Comparison of ENCODE assay signal across 12 cellular contexts in genomic region chr5:14244721-14245518, GRCh38.
A peak's percentile ranks its signal among the peaks of the same experiment; 100 is the strongest.
DNase-seq lines count a peak whose midpoint lies in the region; ATAC-seq, FAIRE-seq and TF ChIP-seq lines count a peak whose summit lies in the region.
"Had no signal": no experiment of that assay in that cellular context is flagged by ENCODE, and none has a peak within 500 bp of the region (broad histone marks: within the 10 kb centered on the region; RNA-seq: fewer than 3 reads in every experiment).

No MANE protein-coding gene starts in this region.

- intact Hi-C loops in GM12878 (cut with micrococcal nuclease; ENCODE audit: unreplicated experiment), result no loop called here

- no peaks in the 10 kb centered on the region for H3K27me3 Mint-ChIP-seq in neural crest cell (ENCODE audit: low read depth)

- H3K27ac ChIP-seq in GM12878 (ENCODE audit: control insufficient read depth, insufficient read depth), result peak overlapping the region; percentile 10; the same call in 1 of the 2 replicates
- H3K27ac ChIP-seq: body of pancreas, SJSA1 had no signal

- H3K4me2 ChIP-seq in GM12878 (ENCODE audit: control insufficient read depth, insufficient read depth), result peak overlapping the region; percentile 50; the same call in 1 of the 2 replicates

- ATAC-seq in GM12878 (no peak; the same call in 2 of the 3 replicates), HG02759 (IDR thresholded peaks at IDR 0.05; ENCODE audit: unreplicated experiment) (no peak), GM21447 (IDR thresholded peaks at IDR 0.05; ENCODE audit: unreplicated experiment) (no peak)
- ATAC-seq: body of pancreas had no signal

- DNase-seq in GM18507 (ENCODE audit: extremely low spot score, insufficient read length, low read depth) (no peak), LHCN-M2 (ENCODE audit: low read depth) (peak; percentile 94), GM12878 (ENCODE audit: low read depth, low spot score) (no peak), neural crest cell (ENCODE audit: low read depth, low spot score) (no peak), D341Med (ENCODE audit: low spot score) (no peak), glomerular visceral epithelial cell (ENCODE audit: extremely low spot score) (no peak)
- DNase-seq: activated CD8-positive, alpha-beta memory T cell treated with anti-CD3 and anti-CD28 coated beads for 24 hours; body of pancreas; NCI-H2171 treated with DMSO at 0.1 percent for 48 hours had no signal

- no peaks in the 10 kb centered on the region for H3K9me3 Mint-ChIP-seq in neural crest cell

- CTCF ChIA-PET in GM12878 (lab: Yijun Ruan, JAX), result interaction anchor here (0.9 to 3.8 kb wide), 8 partner anchors 8 to 137 kb away, joined by 3 to 20 read pairs (median 4); no protein-coding TSS in a partner anchor

- TF ChIP-seq POLR2A in GM12878 (IDR thresholded peaks at IDR 0.05; ENCODE audit: low read depth, low read length), result no peak

- POLR2A ChIA-PET in GM12878 (lab: Charles Lee), result interaction anchor here (0.9 to 1.4 kb wide), 4 partner anchors 15 to 31 kb away, joined by 3 to 5 read pairs (median 4); no protein-coding TSS in a partner anchor

- TF ChIP-seq EP300 in GM12878 (IDR thresholded peaks at IDR 0.05; ENCODE audit: borderline replicate concordance in 1 of 2, control insufficient read depth in 1 of 2, low read depth in 2 of 2, low read length in 2 of 2), result no peak

- peaks cover 18% of the 10 kb centered on the region for H3K4me1 ChIP-seq in GM12878 (ENCODE audit: control insufficient read depth, insufficient read depth, low read length)

- peak overlapping the region; percentile 92 for H3K27ac Mint-ChIP-seq in neural crest cell (ENCODE audit: unreplicated experiment)

- peaks cover 2 to 6% of the 10 kb centered on the region in 2 experiments; a peak in 3 of 4 replicates for H3K36me3 ChIP-seq in GM12878 (ENCODE audit: control insufficient read depth in 2 of 2, insufficient read depth in 2 of 2, low read length in 1 of 2)
- H3K36me3 ChIP-seq: SJSA1 had no signal

- TF ChIP-seq RAD21 in GM12878 (IDR thresholded peaks at IDR 0.05; ENCODE audit: insufficient read depth, low read depth, low read length), result no peak

- no peak overlapping the region for H3K4me3 Mint-ChIP-seq in neural crest cell

- H3K36me3 Mint-ChIP-seq in neural crest cell (ENCODE audit: low read depth), result no peaks in the 10 kb centered on the region

- no peaks in the 10 kb centered on the region for H4K20me1 ChIP-seq in GM12878 (ENCODE audit: control insufficient read depth, insufficient read depth)

- peaks cover 56% of the 10 kb centered on the region for H3K4me1 Mint-ChIP-seq in neural crest cell

- no peak for TF ChIP-seq CTCF in GM12878 (IDR thresholded peaks at IDR 0.05 in 2 of 3, conservative IDR thresholded peaks at IDR 0.05 in 1 of 3; ENCODE audit: control insufficient read depth in 2 of 3, extremely low read depth in 1 of 3, insufficient read depth in 1 of 3, low read depth in 3 of 3, low read length in 3 of 3)
- TF ChIP-seq CTCF in neural crest cell (conservative IDR thresholded peaks at IDR 0.05), result no peak

- no peak overlapping the region for H3K4me3 ChIP-seq in GM12878
- H3K4me3 ChIP-seq: body of pancreas, SJSA1 had no signal

- in situ Hi-C loops in GM12878 (cut with MboI), result no loop called here

- H3K9ac ChIP-seq in GM12878 (ENCODE audit: control insufficient read depth, insufficient read depth, low read length), result 0 out of 2 replicates have a peak overlapping the region, but pooled peaks have one; percentile 11

- H3K79me2 ChIP-seq in GM12878 (ENCODE audit: control insufficient read depth, insufficient read depth, low read length), result peaks cover 75% of the 10 kb centered on the region

- no TSS peak for BruUV-seq in GM12878 (replicated peaks; lab: Mats Ljungman, UMichigan)

- RAD21 ChIA-PET in GM12878 (lab: Charles Lee; ENCODE audit: unreplicated experiment), result interaction anchor here (0.9 to 1.4 kb wide), 7 partner anchors 9 to 42 kb away, joined by 3 to 5 read pairs (median 3); no protein-coding TSS in a partner anchor

- no peak overlapping the region for H2AFZ ChIP-seq in GM12878 (ENCODE audit: control insufficient read depth, low read depth, low read length)

- SMC1A ChIA-PET in GM12878 (lab: Charles Lee; ENCODE audit: uncharacterized antibody, unreplicated experiment), result interaction anchor here (1.0 to 3.1 kb wide), 14 partner anchors 12 to 303 kb away, joined by 3 to 14 read pairs (median 4); no protein-coding TSS in a partner anchor

- FAIRE-seq in GM18507 (lab: Jason Lieb, UNC) (peak; percentile 45), GM12878 (lab: Jason Lieb, UNC) (no peak)

- no peaks in the 10 kb centered on the region for H3K9me3 ChIP-seq in GM12878 (replicated peaks; ENCODE audit: control insufficient read depth, insufficient read depth, low read length)
- H3K9me3 ChIP-seq: body of pancreas, SJSA1 had no signal

- no peaks in the 10 kb centered on the region for H3K27me3 ChIP-seq in GM12878 (replicated peaks in 1 of 2; ENCODE audit: control insufficient read depth in 2 of 2, insufficient read depth in 2 of 2, low read length in 1 of 2)
- H3K27me3 ChIP-seq: body of pancreas, SJSA1 had no signal

- 63% methylated on average over 9 of the region's 9 CpGs for WGBS in GM12878 (ENCODE audit: insufficient coverage, insufficient replicate concordance, low lambda C conversion rate, missing lambda C conversion rate)

TF ChIP-seq in GM12878, 131 proteins besides CTCF, POLR2A, EP300 and RAD21:
- no peak for TF ChIP-seq FOS (IDR thresholded peaks at IDR 0.05; ENCODE audit: borderline replicate concordance, extremely low read depth, insufficient read length)
- TF ChIP-seq RELB (IDR thresholded peaks at IDR 0.05; ENCODE audit: low read depth), result no peak
- no peak for TF ChIP-seq CUX1 (IDR thresholded peaks at IDR 0.05; ENCODE audit: insufficient replicate concordance, low read depth, low read length)
- no peak for TF ChIP-seq SUZ12 (IDR thresholded peaks at IDR 0.05; ENCODE audit: unreplicated experiment)
- no peak for TF ChIP-seq ATF2 (IDR thresholded peaks at IDR 0.05; ENCODE audit: low read length)
- no peak for TF ChIP-seq POU2F2 (IDR thresholded peaks at IDR 0.05; ENCODE audit: borderline replicate concordance, low read depth, low read length)
- TF ChIP-seq RUNX3 (IDR thresholded peaks at IDR 0.05; ENCODE audit: low read length), result 0 out of 2 replicates have a peak, but pooled peaks have one; percentile 12
- TF ChIP-seq MYB (IDR thresholded peaks at IDR 0.05; ENCODE audit: borderline replicate concordance, low read depth, low read length), result no peak
TF ChIP-seq in GM12878: peak in this region for 1.
